ENCODE assay signal across 1 cellular context in genomic region chrX:71604141-71604540, GRCh38.
TF ChIP-seq lines count a peak whose summit lies in the region.

No MANE protein-coding gene starts in this region.

TF ChIP-seq in endothelial cell of umbilical vein, 7 proteins besides CTCF, POLR2A, EP300 and RAD21:
- TF ChIP-seq MYC (IDR thresholded peaks at IDR 0.05; ENCODE audit: low read depth, low read length) (no peak), GATA2 (IDR thresholded peaks at IDR 0.05; ENCODE audit: insufficient read depth, insufficient read length, low read depth, low read length) (no peak), EZH2 (IDR thresholded peaks at IDR 0.05; ENCODE audit: borderline replicate concordance, low read depth, low read length, severe bottlenecking) (no peak), JUN (IDR thresholded peaks at IDR 0.05; ENCODE audit: borderline replicate concordance, insufficient read depth, insufficient read length, low read depth) (no peak), POLR2AphosphoS5 (IDR thresholded peaks at IDR 0.05; ENCODE audit: insufficient read depth, low read depth, low read length) (no peak), FOS (IDR thresholded peaks at IDR 0.05; ENCODE audit: borderline replicate concordance, insufficient read depth, low read length) (no peak)
- TF ChIP-seq, protein P1, sequence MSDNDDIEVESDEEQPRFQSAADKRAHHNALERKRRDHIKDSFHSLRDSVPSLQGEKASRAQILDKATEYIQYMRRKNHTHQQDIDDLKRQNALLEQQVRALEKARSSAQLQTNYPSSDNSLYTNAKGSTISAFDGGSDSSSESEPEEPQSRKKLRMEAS (IDR thresholded peaks at IDR 0.05; ENCODE audit: insufficient read depth, insufficient read length) = no peak
